Comparison of ENCODE assay signal across 8 cellular contexts in genomic region chr19:12801466-12802266, GRCh38. TPM values are rescaled to one million over a fixed set of nuclear protein-coding genes. Genes with fewer than 3 reads are reported as not detected.
A peak's percentile ranks its signal among the peaks of the same experiment; 100 is the strongest.
DNase-seq lines count a peak whose midpoint lies in the region; ATAC-seq and TF ChIP-seq lines count a peak whose summit lies in the region.

TSS of gene PRDX2 (minus strand) at chr19:12801800. CDS start at chr19:12801261, 539 bp downstream.
TSS of gene THSD8 (plus strand) at chr19:12802069. CDS start at chr19:12802072, 3 bp downstream.

- no peaks in the 10 kb centered on the region for H3K9me3 ChIP-seq in ES-I3 (ENCODE audit: control insufficient read depth, insufficient read depth, low read length)
- no peaks in the 10 kb centered on the region for H3K9me3 ChIP-seq in SJCRH30 (replicated peaks)
- H3K9me3 ChIP-seq in neuronal stem cell (replicated peaks in 1 of 2; ENCODE audit: control insufficient read depth in 2 of 2, insufficient read depth in 1 of 2, low read depth in 1 of 2, low read length in 2 of 2): no peaks in the 10 kb centered on the region

- H2BK120ac ChIP-seq in neuronal stem cell (ENCODE audit: low read depth, low read length): peak within 1 kb of the TSS; percentile 87

- H3K4me1 ChIP-seq in ES-I3 (ENCODE audit: insufficient read depth, low read length) (no peaks in the 10 kb centered on the region), SJCRH30 (peaks cover 5% of the 10 kb centered on the region; the same call in 1 of the 2 replicates), neuronal stem cell (ENCODE audit: control insufficient read depth in 2 of 2, insufficient read depth in 1 of 2, low read depth in 1 of 2, low read length in 2 of 2) (peaks cover 7 to 11% of the 10 kb centered on the region in 2 donors), urinary bladder (ENCODE audit: insufficient read depth) (no peaks in the 10 kb centered on the region)

- no peak within 1 kb of the TSS for H4K91ac ChIP-seq in neuronal stem cell (ENCODE audit: low read depth, low read length, poor library complexity)

- peak within 1 kb of the TSS; percentile 77 to 90 for H3K27ac Mint-ChIP-seq in activated naive CD4-positive, alpha-beta T cell treated with anti-CD3 and anti-CD28 coated beads, Interleukin-2, amount 50 U/mL, for 72 hours
- H3K27ac Mint-ChIP-seq in glutamatergic neuron (ENCODE audit: unreplicated experiment): peak within 1 kb of the TSS; percentile 87

- H2BK15ac ChIP-seq in neuronal stem cell (ENCODE audit: low read length): peak within 1 kb of the TSS; percentile 99

- peak; percentile 14 for TF ChIP-seq CTCF in glutamatergic neuron (IDR thresholded peaks at IDR 0.05; ENCODE audit: partially characterized antibody, unreplicated experiment)

- peak within 1 kb of the TSS; percentile 94 for H3K4me3 Mint-ChIP-seq in glutamatergic neuron (ENCODE audit: unreplicated experiment)

- no peaks in the 10 kb centered on the region for H3K9me3 Mint-ChIP-seq in activated naive CD4-positive, alpha-beta T cell treated with anti-CD3 and anti-CD28 coated beads, Interleukin-2, amount 50 U/mL, for 72 hours
- H3K9me3 Mint-ChIP-seq in glutamatergic neuron (ENCODE audit: unreplicated experiment): peaks cover 23% of the 10 kb centered on the region

- peak within 1 kb of the TSS; percentile 99 for H2AK5ac ChIP-seq in neuronal stem cell (ENCODE audit: low read depth, low read length)

- no CpG with 5 or more reads among the region's 78 CpGs for WGBS in neuronal stem cell (ENCODE audit: extremely low coverage in 2 of 2, insufficient read length in 2 of 2, insufficient replicate concordance in 1 of 2), 2 donors
- WGBS in urinary bladder: under 1% methylated on average over 78 of the region's 78 CpGs

- peaks cover 11% of the 10 kb centered on the region for H3K79me1 ChIP-seq in neuronal stem cell (ENCODE audit: low read depth, low read length)

- H2BK5ac ChIP-seq in neuronal stem cell (ENCODE audit: low read length): peak within 1 kb of the TSS; percentile 94

- peaks cover 12% of the 10 kb centered on the region for H3K4me1 Mint-ChIP-seq in glutamatergic neuron (ENCODE audit: low read depth, unreplicated experiment)

- H3K23ac ChIP-seq in neuronal stem cell (ENCODE audit: low read depth, low read length, poor library complexity): peak within 1 kb of the TSS; percentile 98

- peaks cover 14 to 19% of the 10 kb centered on the region in 2 donors for H3K36me3 Mint-ChIP-seq in activated naive CD4-positive, alpha-beta T cell treated with anti-CD3 and anti-CD28 coated beads, Interleukin-2, amount 50 U/mL, for 72 hours
- H3K36me3 Mint-ChIP-seq in glutamatergic neuron (ENCODE audit: unreplicated experiment): no peaks in the 10 kb centered on the region

- peak; percentile 19 to 30 for DNase-seq in Kasumi-1 (lab: John Stamatoyannopoulos, UW)
- peak; percentile 69 to 73 for DNase-seq in SJCRH30
- DNase-seq in activated naive CD4-positive, alpha-beta T cell treated with anti-CD3 and anti-CD28 coated beads, Interleukin-2, amount 50 U/mL, for 72 hours (ENCODE audit: low spot score in 2 of 2): peak; percentile 86 to 87
- peak; percentile 88 for DNase-seq in glutamatergic neuron
- DNase-seq in neuronal stem cell (ENCODE audit: low spot score): peak; percentile 80

- H3K27me3 Mint-ChIP-seq in glutamatergic neuron (ENCODE audit: unreplicated experiment): peaks cover 14% of the 10 kb centered on the region

- H3K9ac ChIP-seq in ES-I3 (ENCODE audit: low read depth, low read length) (peak within 1 kb of the TSS; percentile 88), neuronal stem cell (ENCODE audit: low read depth, low read length, poor library complexity) (peak within 1 kb of the TSS; percentile 100)

- H4K8ac ChIP-seq in neuronal stem cell (ENCODE audit: low read depth, low read length): peak within 1 kb of the TSS; percentile 87

- H2BK12ac ChIP-seq in neuronal stem cell (ENCODE audit: low read length): peak within 1 kb of the TSS; percentile 81

- H3K27ac ChIP-seq in SJCRH30 (no peak within 1 kb of the TSS), neuronal stem cell (replicated peaks; ENCODE audit: low read length) (peak within 1 kb of the TSS; percentile 30), urinary bladder (ENCODE audit: low read depth) (peak within 1 kb of the TSS; percentile 33)

- H3K27me3 ChIP-seq in SJCRH30 (peaks cover 18% of the 10 kb centered on the region), neuronal stem cell (ENCODE audit: control insufficient read depth in 3 of 3, insufficient read depth in 3 of 3, low read depth in 1 of 3, low read length in 3 of 3) (no peaks in the 10 kb centered on the region)

- H3K4ac ChIP-seq in neuronal stem cell (ENCODE audit: low read length): peak within 1 kb of the TSS; percentile 87

- H2AFZ ChIP-seq in neuronal stem cell (ENCODE audit: low read length): peak within 1 kb of the TSS; percentile 98

- H3K18ac ChIP-seq in neuronal stem cell (ENCODE audit: low read length): peak within 1 kb of the TSS; percentile 100

- H3K36me3 ChIP-seq in ES-I3 (ENCODE audit: insufficient read depth, low read length): no peaks in the 10 kb centered on the region
- H3K36me3 ChIP-seq in SJCRH30: no peaks in the 10 kb centered on the region
- peaks cover 12 to 32% of the 10 kb centered on the region in 2 donors for H3K36me3 ChIP-seq in neuronal stem cell (replicated peaks in 1 of 2; ENCODE audit: control insufficient read depth in 2 of 2, insufficient read depth in 2 of 2, low read length in 2 of 2)
- H3K36me3 ChIP-seq in urinary bladder (ENCODE audit: insufficient read depth): no peaks in the 10 kb centered on the region

- peak; percentile 72 to 75 for ATAC-seq in activated naive CD4-positive, alpha-beta T cell treated with anti-CD3 and anti-CD28 coated beads, Interleukin-2, amount 50 U/mL, for 72 hours
- ATAC-seq in HG02973 (IDR thresholded peaks at IDR 0.05; ENCODE audit: unreplicated experiment): no peak

- H3K14ac ChIP-seq in neuronal stem cell (ENCODE audit: low read length): peak within 1 kb of the TSS; percentile 99

- peak within 1 kb of the TSS; percentile 84 for H3K4me2 ChIP-seq in neuronal stem cell (ENCODE audit: insufficient read depth, low read length, poor library complexity, severe bottlenecking)

- H3K4me3 ChIP-seq in SJCRH30: peak within 1 kb of the TSS; percentile 51
- H3K4me3 ChIP-seq in neuronal stem cell (ENCODE audit: low read length in 2 of 2): peak within 1 kb of the TSS; percentile 86 to 96
- H3K4me3 ChIP-seq in urinary bladder (ENCODE audit: low read depth, low read length): peak within 1 kb of the TSS; percentile 78

RNA-seq across cellular contexts. Expression of gene PRDX2, which starts in this region (rescaled TPM):
- total RNA-seq in SJCRH30 (2014; rRNA removed; shearing (Covaris generic)): 55.9 and 64.6 TPM in 2 replicates
- total RNA-seq in activated naive CD4-positive, alpha-beta T cell treated with anti-CD3 and anti-CD28 coated beads, Interleukin-2, amount 50 U/mL, for 72 hours: 100 to 1,000 TPM; 317 to 357 TPM
- total RNA-seq in glutamatergic neuron (ENCODE audit: unreplicated experiment) (671 TPM), urinary bladder (74.2 TPM)
- polyA plus RNA-seq in neuronal stem cell (2013, experiment 1 of 2): 509 TPM
- polyA plus RNA-seq in neuronal stem cell (2013, experiment 2 of 2): 486 TPM
- polyA plus RNA-seq in urinary bladder: 245 TPM

RNA-seq across cellular contexts. Expression of gene THSD8, which starts in this region (rescaled TPM):
- total RNA-seq in SJCRH30 (2014; rRNA removed; shearing (Covaris generic)): not detected in 2 replicates
- total RNA-seq in activated naive CD4-positive, alpha-beta T cell treated with anti-CD3 and anti-CD28 coated beads, Interleukin-2, amount 50 U/mL, for 72 hours: 10 to 100 TPM; 39.4 to 42.7 TPM
- total RNA-seq in glutamatergic neuron (ENCODE audit: unreplicated experiment) (14.4 TPM), urinary bladder (not detected)
- polyA plus RNA-seq in neuronal stem cell (2013, experiment 1 of 2): 26.3 TPM
- polyA plus RNA-seq in neuronal stem cell (2013, experiment 2 of 2): 22.2 TPM
- polyA plus RNA-seq in urinary bladder: not detected

Comparison
In these comparisons a context has a peak if more than half of its experiments do, and no peak if none do; other contexts are left out.
1. RNA of gene THSD8 (total RNA-seq): 39.4 to 42.7 TPM in activated naive CD4-positive, alpha-beta T cell treated with anti-CD3 and anti-CD28 coated beads, Interleukin-2, amount 50 U/mL, for 72 hours and 14.4 TPM in glutamatergic neuron (single experiment); not detected in urinary bladder (single experiment) and not detected in SJCRH30; every median in the first group is over 10 times any median in the second.
2. DNase-seq: peak in every context shown above with its lines; median percentile 88 in glutamatergic neuron; 86 in activated naive CD4-positive, alpha-beta T cell treated with anti-CD3 and anti-CD28 coated beads, Interleukin-2, amount 50 U/mL, for 72 hours; 80 in neuronal stem cell; 71 in SJCRH30; 24 in Kasumi-1.
3. Peak in every context shown above with its lines, with median percentiles within 50 percentile points of each other: H3K4me3 ChIP-seq.